Comparison of ENCODE assay signal across 10 cellular contexts in the genomic region with DNA sequence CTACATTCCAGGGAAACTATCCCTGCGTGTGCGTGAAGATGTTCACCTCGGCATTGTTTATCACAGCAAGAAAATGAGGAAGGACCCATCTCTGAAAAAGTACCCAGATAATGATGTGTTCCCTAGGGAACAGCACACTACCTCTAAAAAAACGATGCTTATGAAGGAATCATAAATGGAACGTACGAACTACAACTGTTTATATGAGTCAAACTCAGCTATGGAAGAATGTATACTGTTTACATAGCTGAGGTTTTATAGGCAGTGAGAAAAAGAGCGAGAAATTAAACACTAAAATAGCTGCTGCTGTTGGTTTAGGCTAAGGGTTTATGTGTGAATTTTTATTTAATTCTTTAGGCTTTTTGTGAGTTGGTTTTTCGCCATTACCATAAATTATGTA. TPM values are rescaled to one million over a fixed set of nuclear protein-coding genes. Genes with fewer than 3 reads are reported as not detected.
DNase-seq lines count a peak whose midpoint lies in the region; ATAC-seq and TF ChIP-seq lines count a peak whose summit lies in the region.
"Had no signal": no experiment of that assay in that cellular context is flagged by ENCODE, and none has a peak within 500 bp of the region (broad histone marks: within the 10 kb centered on the region; RNA-seq: fewer than 3 reads in every experiment).

No MANE protein-coding gene starts in this region.

- H3K27me3 Mint-ChIP-seq in activated CD4-positive, alpha-beta T cell treated with anti-CD3 and anti-CD28 coated beads, Interleukin-2, amount 10 ng/mL, durations not matched to agents 7 days and 5 days: no peaks in the 10 kb centered on the region

- H3K4me1 Mint-ChIP-seq in activated CD4-positive, alpha-beta T cell treated with anti-CD3 and anti-CD28 coated beads, Interleukin-2, amount 10 ng/mL, durations not matched to agents 7 days and 5 days: peaks cover 16% of the 10 kb centered on the region
- peaks cover 11% of the 10 kb centered on the region for H3K4me1 Mint-ChIP-seq in stimulated activated effector memory CD8-positive, alpha-beta T cell treated with anti-CD3 and anti-CD28 coated beads, Interleukin-12 subunit alpha, Interleukin-12 subunit beta, amount 100 ng/mL, for 72 hours

- no peak overlapping the region for H3K4me3 Mint-ChIP-seq in activated CD4-positive, alpha-beta T cell treated with anti-CD3 and anti-CD28 coated beads, Interleukin-2, amount 10 ng/mL, durations not matched to agents 7 days and 5 days
- no peak overlapping the region for H3K4me3 Mint-ChIP-seq in stimulated activated effector memory CD8-positive, alpha-beta T cell treated with anti-CD3 and anti-CD28 coated beads, Interleukin-12 subunit alpha, Interleukin-12 subunit beta, amount 100 ng/mL, for 72 hours

- CTCF ChIA-PET in activated CD4-positive, alpha-beta T cell treated with anti-CD3 and anti-CD28 coated beads, Interleukin-2, amount 10 ng/mL, durations not matched to agents 7 days and 5 days (lab: Charles Lee): interaction anchor here (0.6 to 5.2 kb wide), 17 partner anchors 9 to 208 kb away, joined by 3 to 44 read pairs (median 8); no protein-coding TSS in a partner anchor

- no peak for ATAC-seq in stimulated activated effector memory CD8-positive, alpha-beta T cell treated with anti-CD3 and anti-CD28 coated beads, Interleukin-12 subunit alpha, Interleukin-12 subunit beta, amount 100 ng/mL, for 72 hours
- ATAC-seq in HG03196 (IDR thresholded peaks at IDR 0.05; ENCODE audit: unreplicated experiment): no peak
- no peak for ATAC-seq in body of pancreas

- intact Hi-C loops in body of pancreas (cut with DNase I): loop anchor here (5.0 kb wide), 1 partner anchor 170 kb away; no protein-coding TSS in a partner anchor

- H3K27ac Mint-ChIP-seq in activated CD4-positive, alpha-beta T cell treated with anti-CD3 and anti-CD28 coated beads, Interleukin-2, amount 10 ng/mL, durations not matched to agents 7 days and 5 days: peak overlapping the region; percentile 60
- peak overlapping the region; percentile 85 for H3K27ac Mint-ChIP-seq in stimulated activated effector memory CD8-positive, alpha-beta T cell treated with anti-CD3 and anti-CD28 coated beads, Interleukin-12 subunit alpha, Interleukin-12 subunit beta, amount 100 ng/mL, for 72 hours

- H3K4me3 ChIP-seq in SJSA1: no peak overlapping the region
- no peak overlapping the region for H3K4me3 ChIP-seq in body of pancreas
- H3K4me3 ChIP-seq: K562 had no signal

- no peak for TF ChIP-seq CTCF in body of pancreas (IDR thresholded peaks at IDR 0.05)

- H3K4me1 ChIP-seq in SJSA1 (replicated peaks) (peaks cover 44% of the 10 kb centered on the region), body of pancreas (no peaks in the 10 kb centered on the region)

- DNase-seq in activated CD4-positive, alpha-beta T cell treated with anti-CD3 and anti-CD28 coated beads, Interleukin-2, amount 10 ng/mL, durations not matched to agents 7 days and 5 days: no peak
- DNase-seq in activated CD4-positive, alpha-beta T cell treated with anti-CD3 and anti-CD28 coated beads for 48 hours: no peak
- DNase-seq in SJSA1 (ENCODE audit: low read depth in 1 of 2, low spot score in 2 of 2) (peak in 1 of 2 experiments; percentile 94), fibroblast of gingiva (ENCODE audit: low read depth) (peak; percentile 82), NCI-H510A (lab: John Stamatoyannopoulos, UW) (no peak), body of pancreas (no peak)
- no peak for DNase-seq in stimulated activated effector memory CD8-positive, alpha-beta T cell treated with anti-CD3 and anti-CD28 coated beads, Interleukin-12 subunit alpha, Interleukin-12 subunit beta, amount 100 ng/mL, for 72 hours (ENCODE audit: low spot score in 2 of 2)
- DNase-seq: NCI-H226 had no signal

- no peak for TF ChIP-seq POLR2A in body of pancreas (IDR thresholded peaks at IDR 0.05)

- H3K27ac ChIP-seq in SJSA1 (peak overlapping the region; percentile 61), body of pancreas (peak overlapping the region in 1 of 4 donors; percentile 17)

- no peaks in the 10 kb centered on the region for H3K9me3 Mint-ChIP-seq in activated CD4-positive, alpha-beta T cell treated with anti-CD3 and anti-CD28 coated beads, Interleukin-2, amount 10 ng/mL, durations not matched to agents 7 days and 5 days
- H3K9me3 Mint-ChIP-seq in stimulated activated effector memory CD8-positive, alpha-beta T cell treated with anti-CD3 and anti-CD28 coated beads, Interleukin-12 subunit alpha, Interleukin-12 subunit beta, amount 100 ng/mL, for 72 hours: no peaks in the 10 kb centered on the region

- WGBS in body of pancreas, 2 donors: 85% methylated on average over 8 of the region's 8 CpGs

- peaks cover 95% of the 10 kb centered on the region for H3K36me3 ChIP-seq in SJSA1
- peaks cover 63 to 95% of the 10 kb centered on the region in 2 donors for H3K36me3 ChIP-seq in body of pancreas (replicated peaks in 1 of 2; ENCODE audit: insufficient read depth in 1 of 2, low read depth in 2 of 2)

- POLR2A ChIA-PET in activated CD4-positive, alpha-beta T cell treated with anti-CD3 and anti-CD28 coated beads, Interleukin-2, amount 10 ng/mL, durations not matched to agents 7 days and 5 days (lab: Charles Lee): interaction anchor here (0.6 kb wide), 1 partner anchor 37 kb away, joined by 3 read pairs; no protein-coding TSS in a partner anchor

- H3K36me3 Mint-ChIP-seq in activated CD4-positive, alpha-beta T cell treated with anti-CD3 and anti-CD28 coated beads, Interleukin-2, amount 10 ng/mL, durations not matched to agents 7 days and 5 days (ENCODE audit: low read depth): peaks cover 75% of the 10 kb centered on the region
- H3K36me3 Mint-ChIP-seq in stimulated activated effector memory CD8-positive, alpha-beta T cell treated with anti-CD3 and anti-CD28 coated beads, Interleukin-12 subunit alpha, Interleukin-12 subunit beta, amount 100 ng/mL, for 72 hours: peaks cover 100% of the 10 kb centered on the region

- H3K27me3 ChIP-seq in SJSA1 (replicated peaks) (no peaks in the 10 kb centered on the region), body of pancreas (no peaks in the 10 kb centered on the region)

- H3K9me3 ChIP-seq in SJSA1 (replicated peaks) (no peaks in the 10 kb centered on the region), body of pancreas (no peaks in the 10 kb centered on the region)

RNA-seq across cellular contexts. Expression of a gene that starts 48.9 kb away (rescaled TPM):
- 10 to 100 TPM; 50.9 to 60.0 TPM for total RNA-seq in activated CD4-positive, alpha-beta T cell treated with anti-CD3 and anti-CD28 coated beads, Interleukin-2, amount 10 ng/mL, durations not matched to agents 7 days and 5 days
- 4.4 and 5.8 TPM in 2 replicates for total RNA-seq in SJSA1 (2014; rRNA removed; shearing (Covaris generic))
- total RNA-seq in body of pancreas: 10 to 100 TPM in 1 of 2 donors, 1 to 10 TPM in 1; 5.2 to 11.9 TPM
